Comparison of ENCODE assay signal across 10 cellular contexts in genomic region chr18:13279181-13280065, GRCh38.
DNase-seq lines count a peak whose midpoint lies in the region; ATAC-seq and TF ChIP-seq lines count a peak whose summit lies in the region.
"Had no signal": no experiment of that assay in that cellular context is flagged by ENCODE, and none has a peak within 500 bp of the region (broad histone marks: within the 10 kb centered on the region; RNA-seq: fewer than 3 reads in every experiment).

No MANE protein-coding gene starts in this region.

- DNase-seq in activated naive CD8-positive, alpha-beta T cell treated with anti-CD3 and anti-CD28 coated beads, Interleukin-2, amount 50 U/mL, for 24 hours = no peak
- DNase-seq in stimulated activated CD4-positive, alpha-beta T cell treated with anti-CD3 and anti-CD28 coated beads, Interleukin-4, amount 100 ng/mL, for 4 hours = peak; percentile 49 to 66
- DNase-seq in Caco-2 = no peak
- no peak for DNase-seq in NCI-H2227 (lab: John Stamatoyannopoulos, UW; ENCODE audit: unreplicated experiment)

- no peaks in the 10 kb centered on the region for H3K27me3 Mint-ChIP-seq in activated naive CD8-positive, alpha-beta T cell treated with anti-CD3 and anti-CD28 coated beads, Interleukin-2, amount 50 U/mL, for 24 hours
- peaks cover 5% of the 10 kb centered on the region for H3K27me3 Mint-ChIP-seq in Caco-2 (ENCODE audit: insufficient read depth, unreplicated experiment)

- H3K4me3 ChIP-seq in OCI-LY1 (ENCODE audit: low read depth, low read length, poor library complexity, severe bottlenecking) (no peak overlapping the region), Caco-2 (ENCODE audit: low read depth, low read length) (no peak overlapping the region)
- H3K4me3 ChIP-seq: esophagus muscularis mucosa, lung had no signal

- BruUV-seq in Caco-2 (replicated peaks; lab: Mats Ljungman, UMichigan) = no TSS peak

- H3K79me2 ChIP-seq in OCI-LY1 (ENCODE audit: insufficient read depth, low read length) = no peaks in the 10 kb centered on the region

- ATAC-seq in GM19351 (IDR thresholded peaks at IDR 0.05; ENCODE audit: unreplicated experiment) (peak; percentile 86), GM21619 (IDR thresholded peaks at IDR 0.05; ENCODE audit: unreplicated experiment) (no peak)
- peak; percentile 58 for ATAC-seq in activated naive CD8-positive, alpha-beta T cell treated with anti-CD3 and anti-CD28 coated beads, Interleukin-2, amount 50 U/mL, for 24 hours
- ATAC-seq: Panc1 had no signal

- peak overlapping the region; percentile 70 for H3K27ac Mint-ChIP-seq in activated naive CD8-positive, alpha-beta T cell treated with anti-CD3 and anti-CD28 coated beads, Interleukin-2, amount 50 U/mL, for 24 hours
- H3K27ac Mint-ChIP-seq in Caco-2 (ENCODE audit: unreplicated experiment) = no peak overlapping the region

- peaks cover 15% of the 10 kb centered on the region; the same call in 1 of the 2 replicates for H3K27me3 ChIP-seq in OCI-LY1 (ENCODE audit: insufficient read depth, low read length)
- no peaks in the 10 kb centered on the region; the same call in 1 of the 2 replicates for H3K27me3 ChIP-seq in Caco-2 (replicated peaks; ENCODE audit: control insufficient read depth, insufficient read depth, low read length)
- H3K27me3 ChIP-seq: esophagus muscularis mucosa had no signal

- no peaks in the 10 kb centered on the region for H3K9me2 ChIP-seq in OCI-LY1 (ENCODE audit: low read depth, low read length)

- H3K9ac ChIP-seq in OCI-LY1 (ENCODE audit: low read length) = no peak overlapping the region

- peak overlapping the region; percentile 19 for H3K4me2 ChIP-seq in OCI-LY1 (ENCODE audit: low read length)

- H3F3A ChIP-seq in OCI-LY1 (ENCODE audit: insufficient read depth, low read length) = no peaks in the 10 kb centered on the region

- H4K20me1 ChIP-seq in OCI-LY1 (ENCODE audit: insufficient read depth, low read length) = no peaks in the 10 kb centered on the region

- no peak for TF ChIP-seq CTCF in OCI-LY1 (IDR thresholded peaks at IDR 0.05; ENCODE audit: low read length)
- TF ChIP-seq CTCF in Caco-2 (IDR thresholded peaks at IDR 0.05; ENCODE audit: insufficient read depth in 1 of 2, low read depth in 1 of 2, low read length in 1 of 2, severe bottlenecking in 1 of 2, unreplicated experiment in 1 of 2) = no peak

- H3K27ac ChIP-seq in OCI-LY1 (ENCODE audit: low read depth, low read length, poor library complexity, severe bottlenecking) = no peak overlapping the region
- H3K27ac ChIP-seq: esophagus muscularis mucosa had no signal

- peaks cover 5% of the 10 kb centered on the region for H3K36me3 Mint-ChIP-seq in activated naive CD8-positive, alpha-beta T cell treated with anti-CD3 and anti-CD28 coated beads, Interleukin-2, amount 50 U/mL, for 24 hours (ENCODE audit: low read depth)
- H3K36me3 Mint-ChIP-seq in Caco-2 (ENCODE audit: insufficient read depth, unreplicated experiment) = no peaks in the 10 kb centered on the region

- peaks cover 4% of the 10 kb centered on the region for H3K9me3 Mint-ChIP-seq in activated naive CD8-positive, alpha-beta T cell treated with anti-CD3 and anti-CD28 coated beads, Interleukin-2, amount 50 U/mL, for 24 hours
- no peaks in the 10 kb centered on the region for H3K9me3 Mint-ChIP-seq in Caco-2 (ENCODE audit: unreplicated experiment)

- intact Hi-C loops in Caco-2 (cut with micrococcal nuclease; ENCODE audit: unreplicated experiment) = loop anchor here (10.0 kb wide), 1 partner anchor 55 kb away; no protein-coding TSS in a partner anchor

- H3K4me3 Mint-ChIP-seq in activated naive CD8-positive, alpha-beta T cell treated with anti-CD3 and anti-CD28 coated beads, Interleukin-2, amount 50 U/mL, for 24 hours = peak overlapping the region; percentile 56
- H3K4me3 Mint-ChIP-seq in Caco-2 (ENCODE audit: unreplicated experiment) = no peak overlapping the region

- POLR2A ChIA-PET in Caco-2 (lab: Charles Lee) = no interaction called here

- CTCF ChIA-PET in Caco-2 (lab: Charles Lee) = no interaction called here

- no peak overlapping the region for H2AFZ ChIP-seq in OCI-LY1 (ENCODE audit: low read length)

- peaks cover 90% of the 10 kb centered on the region for H3K4me1 Mint-ChIP-seq in activated naive CD8-positive, alpha-beta T cell treated with anti-CD3 and anti-CD28 coated beads, Interleukin-2, amount 50 U/mL, for 24 hours
- H3K4me1 Mint-ChIP-seq in Caco-2 (ENCODE audit: low read depth, unreplicated experiment) = no peaks in the 10 kb centered on the region

- H3K36me3 ChIP-seq in OCI-LY1 (ENCODE audit: insufficient read depth, low read length) (no peaks in the 10 kb centered on the region), Caco-2 (ENCODE audit: control insufficient read depth, insufficient read depth, low read length) (no peaks in the 10 kb centered on the region)

- peaks cover 7% of the 10 kb centered on the region for H3K4me1 ChIP-seq in OCI-LY1 (ENCODE audit: insufficient read depth, low read length, severe bottlenecking)
- H3K4me1 ChIP-seq in Caco-2 = no peaks in the 10 kb centered on the region

- H3K9me3 ChIP-seq in OCI-LY1 (ENCODE audit: low read length) = no peaks in the 10 kb centered on the region
- H3K9me3 ChIP-seq in Caco-2 = no peaks in the 10 kb centered on the region
- H3K9me3 ChIP-seq: esophagus muscularis mucosa had no signal

Comparison
In these comparisons a context has a peak if more than half of its experiments do, and no peak if none do; other contexts are left out.
1. DNase-seq: peak in stimulated activated CD4-positive, alpha-beta T cell treated with anti-CD3 and anti-CD28 coated beads, Interleukin-4, amount 100 ng/mL, for 4 hours (2 of 2); none in activated naive CD8-positive, alpha-beta T cell treated with anti-CD3 and anti-CD28 coated beads, Interleukin-2, amount 50 U/mL, for 24 hours (single experiment), Caco-2 (0 of 2) and NCI-H2227 (single experiment).